8 cellular contexts compared by ENCODE assay signal in the genomic region with DNA sequence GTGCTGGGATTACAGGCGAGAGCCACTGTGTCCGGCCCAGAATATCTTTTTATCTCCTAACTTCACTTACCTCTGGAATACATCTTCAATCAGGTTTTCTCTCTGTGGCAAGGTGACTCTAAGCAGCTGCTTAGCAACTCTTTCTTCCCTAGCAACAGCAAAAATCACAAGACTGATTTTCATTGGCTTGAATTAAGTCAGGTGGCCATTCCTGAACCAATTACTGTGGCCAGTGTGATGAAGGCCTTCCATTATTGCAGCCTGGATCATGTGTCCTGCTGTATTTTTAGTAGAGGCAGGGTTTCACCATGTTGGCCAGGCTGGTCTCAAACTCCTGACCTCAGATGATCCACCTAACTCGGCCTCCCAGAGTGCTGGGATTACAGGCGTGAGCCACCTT. TPM values are rescaled to one million over a fixed set of nuclear protein-coding genes. Genes with fewer than 3 reads are reported as not detected.
DNase-seq lines count a peak whose midpoint lies in the region; ATAC-seq lines count a peak whose summit lies in the region.

No MANE protein-coding gene starts in this region.

- H3K79me2 ChIP-seq in mesendoderm (ENCODE audit: control insufficient read depth, insufficient read depth, low read length) = no peaks in the 10 kb centered on the region

- no peak overlapping the region for H3K4me3 ChIP-seq in mesendoderm (ENCODE audit: low read length)

- no peak overlapping the region for H3K27ac ChIP-seq in mesendoderm (ENCODE audit: low read depth, low read length)

- H4K5ac ChIP-seq in mesendoderm (ENCODE audit: low read length) = no peak overlapping the region

- intact Hi-C loops in activated CD4-positive, alpha-beta T cell treated with anti-CD3 and anti-CD28 coated beads for 36 hours (cut with DNase I, micrococcal nuclease) = no loop called here
- intact Hi-C loops in left ventricle myocardium superior (cut with micrococcal nuclease) = no loop called here

- H2BK120ac ChIP-seq in mesendoderm (ENCODE audit: low read depth, low read length) = no peak overlapping the region

- no peaks in the 10 kb centered on the region for H3K4me1 ChIP-seq in mesendoderm (ENCODE audit: control insufficient read depth, low read depth, low read length)

- CTCF ChIA-PET in activated CD4-positive, alpha-beta T cell treated with anti-CD3 and anti-CD28 coated beads for 36 hours (lab: Charles Lee) = interaction anchor here (1.0 to 1.8 kb wide), 3 partner anchors 43 to 69 kb away, joined by 4 read pairs; no protein-coding TSS in a partner anchor

- H4K8ac ChIP-seq in mesendoderm (ENCODE audit: low read depth, low read length) = no peak overlapping the region

- H3K18ac ChIP-seq in mesendoderm (ENCODE audit: low read length) = no peak overlapping the region

- no peak overlapping the region for H3K9ac ChIP-seq in mesendoderm (ENCODE audit: low read length)

- no peak overlapping the region for H3K4me2 ChIP-seq in mesendoderm (ENCODE audit: low read length)

- no peak overlapping the region for H2AK5ac ChIP-seq in mesendoderm (ENCODE audit: low read length)

- H3K79me1 ChIP-seq in mesendoderm (ENCODE audit: low read length) = no peaks in the 10 kb centered on the region

- no peak overlapping the region for H3K4me3 Mint-ChIP-seq in activated CD4-positive, alpha-beta T cell treated with anti-CD3 and anti-CD28 coated beads for 36 hours
- no peak overlapping the region for H3K4me3 Mint-ChIP-seq in activated T-helper 17 cell treated with anti-CD3 and anti-CD28 coated beads, Interleukin-2, amount 50 U/mL, for 72 hours

- peaks cover 10% of the 10 kb centered on the region for H3K4me1 Mint-ChIP-seq in activated CD4-positive, alpha-beta T cell treated with anti-CD3 and anti-CD28 coated beads for 36 hours
- peaks cover 11% of the 10 kb centered on the region for H3K4me1 Mint-ChIP-seq in activated T-helper 17 cell treated with anti-CD3 and anti-CD28 coated beads, Interleukin-2, amount 50 U/mL, for 72 hours

- no peak overlapping the region for H2BK15ac ChIP-seq in mesendoderm (replicated peaks; ENCODE audit: low read depth)

- no peak overlapping the region for H3K27ac Mint-ChIP-seq in activated CD4-positive, alpha-beta T cell treated with anti-CD3 and anti-CD28 coated beads for 36 hours
- peak overlapping the region; percentile 5 for H3K27ac Mint-ChIP-seq in activated T-helper 17 cell treated with anti-CD3 and anti-CD28 coated beads, Interleukin-2, amount 50 U/mL, for 72 hours

- no peaks in the 10 kb centered on the region for H3K9me3 Mint-ChIP-seq in activated CD4-positive, alpha-beta T cell treated with anti-CD3 and anti-CD28 coated beads for 36 hours (ENCODE audit: low read depth)
- H3K9me3 Mint-ChIP-seq in activated T-helper 17 cell treated with anti-CD3 and anti-CD28 coated beads, Interleukin-2, amount 50 U/mL, for 72 hours = no peaks in the 10 kb centered on the region

- peak; percentile 70 for ATAC-seq in activated CD4-positive, alpha-beta T cell treated with anti-CD3 and anti-CD28 coated beads for 36 hours
- ATAC-seq in activated T-helper 17 cell treated with anti-CD3 and anti-CD28 coated beads, Interleukin-2, amount 50 U/mL, for 72 hours (replicated peaks) = peak; percentile 81
- ATAC-seq in GM21423 (IDR thresholded peaks at IDR 0.05; ENCODE audit: unreplicated experiment) (no peak), left ventricle myocardium superior (no peak), GM21576 (IDR thresholded peaks at IDR 0.05; ENCODE audit: unreplicated experiment) (no peak)

- H2BK5ac ChIP-seq in mesendoderm (ENCODE audit: low read length) = no peak overlapping the region

- H3K27me3 Mint-ChIP-seq in activated CD4-positive, alpha-beta T cell treated with anti-CD3 and anti-CD28 coated beads for 36 hours = peaks cover 4% of the 10 kb centered on the region
- no peaks in the 10 kb centered on the region for H3K27me3 Mint-ChIP-seq in activated T-helper 17 cell treated with anti-CD3 and anti-CD28 coated beads, Interleukin-2, amount 50 U/mL, for 72 hours

- no peak overlapping the region for H3K56ac ChIP-seq in mesendoderm (ENCODE audit: low read length)

- POLR2A ChIA-PET in activated CD4-positive, alpha-beta T cell treated with anti-CD3 and anti-CD28 coated beads for 36 hours (lab: Charles Lee) = no interaction called here

- no peak overlapping the region for H3K23ac ChIP-seq in mesendoderm (ENCODE audit: low read length)

- H3K36me3 Mint-ChIP-seq in activated CD4-positive, alpha-beta T cell treated with anti-CD3 and anti-CD28 coated beads for 36 hours (ENCODE audit: low read depth) = peaks cover 10% of the 10 kb centered on the region
- peaks cover 16% of the 10 kb centered on the region for H3K36me3 Mint-ChIP-seq in activated T-helper 17 cell treated with anti-CD3 and anti-CD28 coated beads, Interleukin-2, amount 50 U/mL, for 72 hours (ENCODE audit: low read depth)

- H3K36me3 ChIP-seq in mesendoderm (ENCODE audit: control insufficient read depth, insufficient read depth, low read length) = no peaks in the 10 kb centered on the region

- no CpG with 5 or more reads among the region's 4 CpGs for WGBS in mesendoderm (ENCODE audit: extremely low coverage, insufficient coverage, low lambda C conversion rate)

- no peak overlapping the region for H3K4ac ChIP-seq in mesendoderm (ENCODE audit: low read depth, low read length)

- H3K27me3 ChIP-seq in mesendoderm (ENCODE audit: insufficient read depth, low read length, poor library complexity) = peaks cover under 1% of the 10 kb centered on the region

- no peak for DNase-seq in activated CD4-positive, alpha-beta T cell treated with anti-CD3 and anti-CD28 coated beads for 36 hours
- DNase-seq in activated CD4-positive, alpha-beta T cell treated with anti-CD3 and anti-CD28 coated beads, Interleukin-2, amount 50 U/mL, for 4 hours = no peak
- DNase-seq in NCI-H2081 treated with DMSO at 0.1 percent for 48 hours (lab: John Stamatoyannopoulos, UW) (peak; percentile 35), mesendoderm (peak; percentile 79), left ventricle myocardium superior (no peak)

RNA-seq across cellular contexts. Expression of gene LTBP4, which starts 9.0 kb away (rescaled TPM):
- total RNA-seq in activated CD4-positive, alpha-beta T cell treated with anti-CD3 and anti-CD28 coated beads for 36 hours = 100 to 1,000 TPM; 142 to 145 TPM
- 100 to 1,000 TPM; 117 to 331 TPM for total RNA-seq in activated T-helper 17 cell treated with anti-CD3 and anti-CD28 coated beads, Interleukin-2, amount 50 U/mL, for 72 hours
- 28.7 TPM for polyA plus RNA-seq in mesendoderm (2013, experiment 1 of 2)
- 28.9 TPM for polyA plus RNA-seq in mesendoderm (2013, experiment 2 of 2)
- total RNA-seq in left ventricle myocardium superior = 294 TPM

RNA-seq across cellular contexts. Expression of gene SHKBP1, which starts 15.5 kb away (rescaled TPM):
- total RNA-seq in activated CD4-positive, alpha-beta T cell treated with anti-CD3 and anti-CD28 coated beads for 36 hours = 100 to 1,000 TPM; 100 to 155 TPM
- total RNA-seq in activated T-helper 17 cell treated with anti-CD3 and anti-CD28 coated beads, Interleukin-2, amount 50 U/mL, for 72 hours = 100 to 1,000 TPM; 113 to 126 TPM
- 52.1 TPM for polyA plus RNA-seq in mesendoderm (2013, experiment 1 of 2)
- polyA plus RNA-seq in mesendoderm (2013, experiment 2 of 2) = 49.6 TPM
- total RNA-seq in left ventricle myocardium superior = 16.4 TPM

Comparison
In these comparisons a context has a peak if more than half of its experiments do, and no peak if none do; other contexts are left out.
1. ATAC-seq: peak in activated CD4-positive, alpha-beta T cell treated with anti-CD3 and anti-CD28 coated beads for 36 hours (single experiment) and activated T-helper 17 cell treated with anti-CD3 and anti-CD28 coated beads, Interleukin-2, amount 50 U/mL, for 72 hours (single experiment); none in GM21423 (single experiment), left ventricle myocardium superior (single experiment) and GM21576 (single experiment).
2. DNase-seq: peak in NCI-H2081 treated with DMSO at 0.1 percent for 48 hours (single experiment) and mesendoderm (single experiment); none in activated CD4-positive, alpha-beta T cell treated with anti-CD3 and anti-CD28 coated beads for 36 hours (single experiment), activated CD4-positive, alpha-beta T cell treated with anti-CD3 and anti-CD28 coated beads, Interleukin-2, amount 50 U/mL, for 4 hours (0 of 2) and left ventricle myocardium superior (single experiment).